In genomic region chr14:56108057-56108456, GRCh38 we compare ENCODE assay signal across 21 cellular contexts. TPM values are rescaled to one million over a fixed set of nuclear protein-coding genes. Genes with fewer than 3 reads are reported as not detected.
DNase-seq lines count a peak whose midpoint lies in the region; ATAC-seq, FAIRE-seq and TF ChIP-seq lines count a peak whose summit lies in the region.
"Had no signal": no experiment of that assay in that cellular context is flagged by ENCODE, and none has a peak within 500 bp of the region (broad histone marks: within the 10 kb centered on the region; RNA-seq: fewer than 3 reads in every experiment).

No MANE protein-coding gene starts in this region.

- no peak overlapping the region for H2AFZ ChIP-seq in HepG2 (ENCODE audit: low read length)

- no peak overlapping the region for H3K9ac ChIP-seq in HepG2 (ENCODE audit: insufficient read depth, low read depth, low read length)
- H3K9ac ChIP-seq: BLaER1 treated with 17β-estradiol and CSF1 and Interleukin-3, amounts not matched to agents 10 nM and 100 nM had no signal

- no peak for TF ChIP-seq POLR2A in right lobe of liver (IDR thresholded peaks at IDR 0.05)
- TF ChIP-seq POLR2A in HepG2 (IDR thresholded peaks at IDR 0.05; ENCODE audit: insufficient read depth in 1 of 2, low read depth in 2 of 2, low read length in 2 of 2) = no peak

- H3K4me3 ChIP-seq in right lobe of liver (no peak overlapping the region), HepG2 (replicated peaks in 1 of 3; ENCODE audit: insufficient read depth in 1 of 3, low read depth in 2 of 3, low read length in 3 of 3) (no peak overlapping the region), neutrophil (ENCODE audit: low read depth in 1 of 2, low read length in 1 of 2) (no peak overlapping the region), pancreas (no peak overlapping the region)
- H3K4me3 ChIP-seq: A549; BLaER1 treated with 17β-estradiol and CSF1 and Interleukin-3, amounts not matched to agents 10 nM and 100 nM had no signal

- no peak for DNase-seq in right lobe of liver
- DNase-seq in HepG2 (ENCODE audit: low spot score) = no peak
- DNase-seq in pancreas = no peak
- DNase-seq in HuH-7.5 (ENCODE audit: low spot score) = no peak
- DNase-seq: AML-193; Caco-2; Calu3; CD4-positive, alpha-beta T cell; CD8-positive, alpha-beta T cell; DMS79 treated with DMSO at 0.1 percent for 48 hours; GF-D8 had no signal

- TF ChIP-seq CTCF in right lobe of liver (IDR thresholded peaks at IDR 0.05) (no peak), HepG2 (CRISPR knock-in tag; IDR thresholded peaks at IDR 0.05) (no peak), neutrophil (IDR thresholded peaks at IDR 0.05) (no peak), pancreas (IDR thresholded peaks at IDR 0.05) (no peak)

- H3K27ac ChIP-seq in right lobe of liver = no peak overlapping the region
- H3K27ac ChIP-seq in HepG2 (ENCODE audit: extremely low read length, insufficient read depth, low read length) = no peak overlapping the region
- peak overlapping the region; percentile 69 for H3K27ac ChIP-seq in neutrophil
- peak overlapping the region in 3 of 4 donors; percentile 1 to 30 (median 24) for H3K27ac ChIP-seq in pancreas
- H3K27ac ChIP-seq: 22Rv1; A549; BLaER1 treated with 17β-estradiol and CSF1 and Interleukin-3, amounts not matched to agents 10 nM and 100 nM; C4-2B had no signal

- H3K9me3 ChIP-seq in right lobe of liver (no peaks in the 10 kb centered on the region), HepG2 (ENCODE audit: low read length) (no peaks in the 10 kb centered on the region), neutrophil (no peaks in the 10 kb centered on the region), pancreas (no peaks in the 10 kb centered on the region)
- H3K9me3 ChIP-seq: A549, Caco-2 had no signal

- H3K27me3 ChIP-seq in right lobe of liver (no peaks in the 10 kb centered on the region), HepG2 (ENCODE audit: control insufficient read depth in 1 of 2, insufficient read depth in 2 of 2, low read length in 2 of 2) (peaks cover 0 to 2% of the 10 kb centered on the region in 2 experiments; a peak in 2 of 5 replicates), neutrophil (no peaks in the 10 kb centered on the region), pancreas (no peaks in the 10 kb centered on the region)
- H3K27me3 ChIP-seq: BLaER1 treated with 17β-estradiol and CSF1 and Interleukin-3, amounts not matched to agents 10 nM and 100 nM had no signal

- BruUV-seq in HepG2 (replicated peaks; lab: Mats Ljungman, UMichigan) = no TSS peak

- H3K36me3 ChIP-seq in right lobe of liver = no peaks in the 10 kb centered on the region
- no peaks in the 10 kb centered on the region for H3K36me3 ChIP-seq in HepG2 (replicated peaks in 1 of 2; ENCODE audit: control insufficient read depth in 1 of 2, insufficient read depth in 2 of 2, low read length in 2 of 2)
- H3K36me3 ChIP-seq in neutrophil = no peaks in the 10 kb centered on the region
- no peaks in the 10 kb centered on the region for H3K36me3 ChIP-seq in pancreas
- H3K36me3 ChIP-seq: BLaER1 treated with 17β-estradiol and CSF1 and Interleukin-3, amounts not matched to agents 10 nM and 100 nM had no signal

- no peak for TF ChIP-seq RAD21 in HepG2 (CRISPR knock-in tag; IDR thresholded peaks at IDR 0.05)

- intact Hi-C loops in right lobe of liver (cut with DNase I) = no loop called here
- intact Hi-C loops in HepG2 (cut with micrococcal nuclease; ENCODE audit: unreplicated experiment) = no loop called here
- intact Hi-C loops in pancreas (cut with DNase I) = no loop called here

- H3K4me2 ChIP-seq in HepG2 (ENCODE audit: low read depth, low read length) = no peak overlapping the region
- H3K4me2 ChIP-seq: A549; BLaER1 treated with 17β-estradiol and CSF1 and Interleukin-3, amounts not matched to agents 10 nM and 100 nM had no signal

- ATAC-seq in right lobe of liver = peak; percentile 31 to 55 (median 37)
- no peak for ATAC-seq in HepG2
- ATAC-seq in pancreas = peak; percentile 13 to 57 (median 54)
- ATAC-seq in HG03571 (IDR thresholded peaks at IDR 0.05; ENCODE audit: unreplicated experiment) = no peak
- ATAC-seq: A549; CD8-positive, alpha-beta T cell had no signal

- CTCF ChIA-PET in HepG2 (lab: Yijun Ruan, JAX; ENCODE audit: low intra/inter-chr PET ratio, low total read pairs) = no interaction called here

- 50% methylated on average over 1 of the region's 1 CpG for WGBS in right lobe of liver (ENCODE audit: insufficient coverage, low coverage, low lambda C conversion rate, missing lambda C conversion rate)
- 11% methylated on average over 1 of the region's 1 CpG for WGBS in HepG2 (ENCODE audit: low lambda C conversion rate)
- WGBS in pancreas, 2 donors = 34 to 40% methylated on average over 1 of the region's 1 CpG

- H4K20me1 ChIP-seq in HepG2 (ENCODE audit: insufficient read depth, low read length) = no peaks in the 10 kb centered on the region
- H4K20me1 ChIP-seq: BLaER1 treated with 17β-estradiol and CSF1 and Interleukin-3, amounts not matched to agents 10 nM and 100 nM had no signal

- no peaks in the 10 kb centered on the region for H3K79me2 ChIP-seq in HepG2 (ENCODE audit: insufficient read depth, low read length)

- POLR2A ChIA-PET in HepG2 (lab: Yijun Ruan, JAX) = no interaction called here

- in situ Hi-C loops in HepG2 (cut with HindIII; ENCODE audit: extremely low pct_ligation_motif_present, low pct_unique_long_range_greater_than_20kb) = no loop called here

- no peaks in the 10 kb centered on the region for H3K4me1 ChIP-seq in right lobe of liver
- no peaks in the 10 kb centered on the region for H3K4me1 ChIP-seq in HepG2 (ENCODE audit: insufficient read depth, low read length)
- peaks cover 57 to 66% of the 10 kb centered on the region in 2 experiments for H3K4me1 ChIP-seq in neutrophil (ENCODE audit: control insufficient read depth in 1 of 2, insufficient read depth in 1 of 2, low read depth in 1 of 2, low read length in 1 of 2)
- peaks cover 6 to 8% (median 7%) of the 10 kb centered on the region in 3 donors for H3K4me1 ChIP-seq in pancreas
- H3K4me1 ChIP-seq: A549 had no signal

- no peak for TF ChIP-seq EP300 in HepG2 (IDR thresholded peaks at IDR 0.05; ENCODE audit: low read depth in 2 of 2, low read length in 2 of 2)
- TF ChIP-seq EP300 in HepG2 (CRISPR knock-in tag; IDR thresholded peaks at IDR 0.05; ENCODE audit: borderline replicate concordance) = no peak

- FAIRE-seq in HepG2 (lab: Jason Lieb, UNC) (no peak), pancreas (lab: Jason Lieb, UNC) (no peak)
- FAIRE-seq: A549, D721Med, G401.6, GM12891 had no signal

TF ChIP-seq in HepG2, 621 proteins besides CTCF, POLR2A, EP300 and RAD21 (continues in another document):
- no peak for TF ChIP-seq MXD1 (CRISPR knock-in tag; IDR thresholded peaks at IDR 0.05)
- TF ChIP-seq PCBP2 (optimal IDR thresholded peaks at IDR 0.05; ENCODE audit: low read depth, low read length, poor library complexity, severe bottlenecking) = no peak
- no peak for TF ChIP-seq HMG20A (CRISPR knock-in tag; IDR thresholded peaks at IDR 0.05; ENCODE audit: borderline replicate concordance)
- no peak for TF ChIP-seq STAG1 (CRISPR knock-in tag; IDR thresholded peaks at IDR 0.05)
- TF ChIP-seq ZBTB42 (CRISPR knock-in tag; IDR thresholded peaks at IDR 0.05) = no peak
- no peak for TF ChIP-seq MEIS1 (CRISPR knock-in tag; IDR thresholded peaks at IDR 0.05; ENCODE audit: borderline replicate concordance)
- TF ChIP-seq CCDC6 (CRISPR knock-in tag; IDR thresholded peaks at IDR 0.05) = no peak
- TF ChIP-seq THAP7 (CRISPR knock-in tag; IDR thresholded peaks at IDR 0.05) = no peak

RNA-seq across cellular contexts. Expression of gene PELI2, which starts 10.2 kb away (rescaled TPM):
- total RNA-seq in right lobe of liver = 1 to 10 TPM; 1.1 to 3.2 (median 1.9) TPM
- total RNA-seq in HepG2 (2016; rRNA removed; fragmentation: Illumina TruSeq; extraction: Trizol) = not detected in 2 replicates
- total RNA-seq in HepG2 (2016; cell fraction: cytosol; rRNA removed; fragmentation: Illumina TruSeq; extraction: Trizol; ENCODE audit: low read depth) = not detected in 2 replicates
- 0.02 TPM in 1 of 2 replicates, not detected in the other for total RNA-seq in HepG2 (2016; cell fraction: insoluble cytoplasmic fraction; rRNA removed; fragmentation: Illumina TruSeq; extraction: Trizol)
- not detected in 2 replicates for total RNA-seq in HepG2 (2016; cell fraction: membrane; rRNA removed; fragmentation: Illumina TruSeq; extraction: Trizol)
- total RNA-seq in HepG2 (2016; cell fraction: nucleus; rRNA removed; fragmentation: Illumina TruSeq; extraction: Trizol) = not detected in 2 replicates
- 0.07 and 0.25 TPM in 2 replicates for polyA plus RNA-seq in HepG2 (2011; rRNA removed)
- polyA plus RNA-seq in HepG2 (2011; cell fraction: cytosol; rRNA removed) = 0.17 and 0.23 TPM in 2 replicates
- 0.03 and 0.14 TPM in 2 replicates for polyA plus RNA-seq in HepG2 (2011; cell fraction: nucleus; rRNA removed)
- polyA plus RNA-seq in HepG2 (2012) = 0.03 TPM in 1 of 2 replicates, not detected in the other
- not detected in 2 replicates for polyA plus RNA-seq in HepG2 (2016; cell fraction: cytosol; fragmentation: Illumina TruSeq; extraction: Trizol; ENCODE audit: low read depth)
- polyA plus RNA-seq in HepG2 (2016; cell fraction: insoluble cytoplasmic fraction; fragmentation: Illumina TruSeq; extraction: Trizol; ENCODE audit: low read depth) = not detected in 2 replicates
- polyA plus RNA-seq in HepG2 (2016; cell fraction: membrane; fragmentation: Illumina TruSeq; extraction: Trizol; ENCODE audit: low read depth) = not detected in 2 replicates
- polyA plus RNA-seq in HepG2 (2016; cell fraction: nucleus; fragmentation: Illumina TruSeq; extraction: Trizol; ENCODE audit: insufficient read depth, low read depth) = not detected in 2 replicates
- polyA minus RNA-seq in HepG2 (2011; rRNA and poly(A)+ RNA removed; ENCODE audit: low replicate concordance) = 2.3 and 10.1 TPM in 2 replicates
- 0.10 and 1.6 TPM in 2 replicates for polyA minus RNA-seq in HepG2 (2011; cell fraction: cytosol; rRNA and poly(A)+ RNA removed)
- 0.25 and 1.2 TPM in 2 replicates for polyA minus RNA-seq in HepG2 (2011; cell fraction: nucleus; rRNA and poly(A)+ RNA removed)
- total RNA-seq in pancreas = 10 to 100 TPM; 27.0 to 46.6 (median 36.7) TPM
- 10 to 100 TPM in 1 of 2 donors, 1 to 10 TPM in 1; 6.0 to 10.7 TPM for polyA plus RNA-seq in pancreas
- total RNA-seq: A172 had no signal

Comparison
In these comparisons a context has a peak if more than half of its experiments do, and no peak if none do; other contexts are left out.
1. ATAC-seq: peak in right lobe of liver (4 of 4) and pancreas (4 of 4); none in HepG2 (single experiment) and HG03571 (single experiment).
2. H3K27ac ChIP-seq: peak in neutrophil (single experiment) and pancreas (3 of 4); none in right lobe of liver (0 of 3) and HepG2 (single experiment).
3. RNA of gene PELI2, which starts 10.2 kb away (total RNA-seq): 27.0 to 46.6 TPM in pancreas; 1.1 to 3.2 TPM in right lobe of liver and 0.02 TPM in HepG2; every median in the first group is over 4 times any median in the second.